ENCODE assay signal across 4 cellular contexts in genomic region chr4:184933311-184933710, GRCh38.
"Had no signal": no experiment of that assay in that cellular context is flagged by ENCODE, and none has a peak within 500 bp of the region (broad histone marks: within the 10 kb centered on the region; RNA-seq: fewer than 3 reads in every experiment).

No MANE protein-coding gene starts in this region.

- H3K4me2 ChIP-seq: GM23338 had no signal

- H3K4me3 ChIP-seq: GM23338 had no signal

- DNase-seq: H9, HCEC 1CT, IMR-90 had no signal

- H3K4me3 Mint-ChIP-seq: GM23338, H9 had no signal

- H3K27ac Mint-ChIP-seq: GM23338, H9 had no signal

- ATAC-seq: GM23338 had no signal
